In the genomic region with DNA sequence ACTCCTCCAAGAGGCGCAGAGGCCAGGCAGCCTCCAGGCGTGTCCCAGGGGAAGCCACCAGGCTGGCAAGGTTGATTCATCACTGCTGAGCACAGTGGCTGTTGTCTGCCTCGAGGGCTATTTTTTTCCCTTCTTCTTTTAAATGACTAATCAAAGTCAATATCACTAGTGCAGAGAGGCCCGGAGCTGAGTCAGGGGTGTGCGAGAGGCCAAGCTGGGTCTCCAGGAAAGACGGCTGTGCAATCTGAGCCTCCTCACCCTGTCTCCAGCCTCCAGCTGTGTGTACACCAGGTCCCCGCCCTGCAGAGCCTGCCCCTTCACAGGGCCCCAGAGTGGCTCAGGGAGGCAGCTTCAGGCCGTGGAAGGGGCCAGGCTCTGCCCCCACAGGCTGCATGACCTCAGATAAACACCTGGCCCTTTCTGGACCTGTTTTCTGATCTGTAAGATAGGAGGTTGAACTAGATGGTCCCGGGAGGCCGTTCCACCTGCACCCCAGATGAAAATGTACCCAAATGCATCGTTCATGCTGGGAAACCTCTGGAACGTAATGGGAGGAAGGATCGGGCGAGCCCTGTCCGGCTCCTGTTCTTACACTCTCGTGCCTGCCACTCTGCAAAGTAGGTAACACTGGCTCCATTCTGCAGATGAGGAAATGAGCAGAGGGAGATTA, we compare ENCODE assay signal across 1 cellular context.
TF ChIP-seq lines count a peak whose summit lies in the region.

No MANE protein-coding gene starts in this region.

TF ChIP-seq in HCT116, 20 proteins besides CTCF, POLR2A, EP300 and RAD21 (continued from another document):
- TF ChIP-seq, protein P1, sequence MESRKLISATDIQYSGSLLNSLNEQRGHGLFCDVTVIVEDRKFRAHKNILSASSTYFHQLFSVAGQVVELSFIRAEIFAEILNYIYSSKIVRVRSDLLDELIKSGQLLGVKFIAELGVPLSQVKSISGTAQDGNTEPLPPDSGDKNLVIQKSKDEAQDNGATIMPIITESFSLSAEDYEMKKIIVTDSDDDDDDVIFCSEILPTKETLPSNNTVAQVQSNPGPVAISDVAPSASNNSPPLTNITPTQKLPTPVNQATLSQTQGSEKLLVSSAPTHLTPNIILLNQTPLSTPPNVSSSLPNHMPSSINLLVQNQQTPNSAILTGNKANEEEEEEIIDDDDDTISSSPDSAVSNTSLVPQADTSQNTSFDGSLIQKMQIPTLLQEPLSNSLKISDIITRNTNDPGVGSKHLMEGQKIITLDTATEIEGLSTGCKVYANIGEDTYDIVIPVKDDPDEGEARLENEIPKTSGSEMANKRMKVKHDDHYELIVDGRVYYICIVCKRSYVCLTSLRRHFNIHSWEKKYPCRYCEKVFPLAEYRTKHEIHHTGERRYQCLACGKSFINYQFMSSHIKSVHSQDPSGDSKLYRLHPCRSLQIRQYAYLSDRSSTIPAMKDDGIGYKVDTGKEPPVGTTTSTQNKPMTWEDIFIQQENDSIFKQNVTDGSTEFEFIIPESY (IDR thresholded peaks at IDR 0.05; ENCODE audit: extremely low read depth, insufficient replicate concordance, low read length), result peak; percentile 76
- TF ChIP-seq YY1 (IDR thresholded peaks at IDR 0.05; ENCODE audit: extremely low read depth, insufficient replicate concordance, low read depth, low read length) (peak; percentile 58), POLR2AphosphoS5 (IDR thresholded peaks at IDR 0.05; ENCODE audit: low read depth, low read length) (peak; percentile 55)
